In genomic region chr1:111778541-111779051, GRCh38 we compare ENCODE assay signal across 1 cellular context.
TF ChIP-seq lines count a peak whose summit lies in the region.

No MANE protein-coding gene starts in this region.

TF ChIP-seq in HepG2, 621 proteins besides CTCF, POLR2A, EP300 and RAD21:
- TF ChIP-seq LCORL (IDR thresholded peaks at IDR 0.05) (peak; percentile 85), LCORL (CRISPR knock-in tag; IDR thresholded peaks at IDR 0.05) (no peak), TEAD3 (CRISPR knock-in tag; optimal IDR thresholded peaks at IDR 0.05; ENCODE audit: borderline replicate concordance) (peak; percentile 55), ARNTL (CRISPR knock-in tag; IDR thresholded peaks at IDR 0.05) (no peak)
